ENCODE assay signal across 18 cellular contexts in the genomic region with DNA sequence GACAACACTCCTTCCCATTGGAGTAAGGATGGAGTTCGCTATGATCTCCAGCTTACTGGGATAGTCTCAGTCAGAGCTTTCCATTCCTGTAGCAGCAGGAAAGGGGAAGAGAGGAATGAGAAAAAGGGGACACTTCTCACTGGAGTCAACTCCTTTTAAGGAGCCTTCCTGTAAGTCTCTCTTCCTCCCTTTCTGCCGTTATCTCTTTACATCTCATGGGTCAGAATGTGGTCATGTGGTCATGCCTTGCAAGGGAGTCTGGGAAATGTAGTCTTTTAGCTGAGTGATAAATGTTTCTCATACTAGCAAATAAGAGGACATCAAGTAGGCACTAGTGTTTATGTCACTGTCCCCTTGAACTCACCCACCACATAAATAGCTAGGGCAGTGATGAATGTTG.
"Had no signal": no experiment of that assay in that cellular context is flagged by ENCODE, and none has a peak within 500 bp of the region (broad histone marks: within the 10 kb centered on the region; RNA-seq: fewer than 3 reads in every experiment).

No MANE protein-coding gene starts in this region.

- H3K4me3 ChIP-seq: coronary artery, tibial artery had no signal

- H3K4me1 Mint-ChIP-seq: activated naive CD8-positive, alpha-beta T cell treated with anti-CD3 and anti-CD28 coated beads for 36 hours; central memory CD8-positive, alpha-beta T cell; natural killer cell; stimulated activated naive B cell treated with anti-CD40 and anti-IgM and Interleukin-4, amounts not matched to agents 10 μg/mL and 1 μg/mL and 100 μg/mL, for 72 hours had no signal

- ATAC-seq: activated CD8-positive, alpha-beta T cell treated with anti-CD3 and anti-CD28 coated beads, Interleukin-2, amount 10 ng/mL, durations not matched to agents 7 days and 5 days; esophagus mucosa; natural killer cell; stimulated activated naive B cell treated with anti-CD40 and anti-IgM and Interleukin-4, amounts not matched to agents 10 μg/mL and 1 μg/mL and 100 μg/mL, for 72 hours had no signal

- DNase-seq: activated CD4-positive, alpha-beta T cell treated with anti-CD3 and anti-CD28 coated beads for 48 hours; activated CD8-positive, alpha-beta memory T cell treated with anti-CD3 and anti-CD28 coated beads, Interleukin-2, amount 50 U/mL, for 4 hours; activated CD8-positive, alpha-beta T cell treated with anti-CD3 and anti-CD28 coated beads, Interleukin-2, amount 10 ng/mL, durations not matched to agents 7 days and 5 days; activated gamma-delta T cell; activated naive CD8-positive, alpha-beta T cell treated with anti-CD3 and anti-CD28 coated beads for 36 hours; activated T-cell treated with anti-CD3 and anti-CD28 coated beads, Interleukin-2, amount 50 U/mL, for 48 hours; amygdala; kidney glomerular epithelial cell; mesenchymal stem cell; natural killer cell; retina; stimulated activated CD4-positive, alpha-beta T cell treated with anti-CD3 and anti-CD28 coated beads, Interleukin-2, amount 100 ng/mL, for 48 hours; stimulated activated naive B cell treated with anti-CD40 and anti-IgM and Interleukin-4, amounts not matched to agents 10 μg/mL and 1 μg/mL and 100 μg/mL, for 72 hours; tibial artery had no signal

- H3K36me3 Mint-ChIP-seq: activated naive CD8-positive, alpha-beta T cell treated with anti-CD3 and anti-CD28 coated beads for 36 hours; brain; natural killer cell; stimulated activated naive B cell treated with anti-CD40 and anti-IgM and Interleukin-4, amounts not matched to agents 10 μg/mL and 1 μg/mL and 100 μg/mL, for 72 hours had no signal

- H3K27me3 Mint-ChIP-seq: brain had no signal

- H3K27ac Mint-ChIP-seq: activated CD8-positive, alpha-beta T cell treated with anti-CD3 and anti-CD28 coated beads, Interleukin-2, amount 10 ng/mL, durations not matched to agents 7 days and 5 days; activated naive CD8-positive, alpha-beta T cell treated with anti-CD3 and anti-CD28 coated beads for 36 hours; natural killer cell; stimulated activated naive B cell treated with anti-CD40 and anti-IgM and Interleukin-4, amounts not matched to agents 10 μg/mL and 1 μg/mL and 100 μg/mL, for 72 hours had no signal

- H3K4me3 Mint-ChIP-seq: activated CD8-positive, alpha-beta T cell treated with anti-CD3 and anti-CD28 coated beads, Interleukin-2, amount 10 ng/mL, durations not matched to agents 7 days and 5 days; activated naive CD8-positive, alpha-beta T cell treated with anti-CD3 and anti-CD28 coated beads for 36 hours; brain; central memory CD8-positive, alpha-beta T cell; natural killer cell; stimulated activated naive B cell treated with anti-CD40 and anti-IgM and Interleukin-4, amounts not matched to agents 10 μg/mL and 1 μg/mL and 100 μg/mL, for 72 hours had no signal
